ENCODE assay signal across 12 cellular contexts in the genomic region with DNA sequence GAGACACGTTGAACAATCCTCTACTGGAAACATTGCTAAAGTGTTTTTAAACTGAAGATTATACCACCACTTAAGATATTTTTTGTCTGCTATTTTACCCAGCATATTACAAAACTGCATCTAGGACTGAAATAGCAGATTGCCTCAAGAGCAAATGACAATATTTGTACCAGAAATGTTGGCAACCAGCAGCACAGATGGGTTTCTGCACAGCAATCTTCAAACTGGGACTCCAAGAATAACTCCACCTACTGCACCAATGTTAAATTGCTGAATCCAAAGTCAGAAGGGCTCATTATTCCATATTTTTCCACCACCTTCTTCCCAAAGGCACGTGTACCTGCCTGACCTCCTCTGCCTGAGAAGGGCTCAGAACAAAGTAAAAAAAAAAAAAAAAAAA.
A peak's percentile ranks its signal among the peaks of the same experiment; 100 is the strongest.
DNase-seq lines count a peak whose midpoint lies in the region; ATAC-seq and TF ChIP-seq lines count a peak whose summit lies in the region.
"Had no signal": no experiment of that assay in that cellular context is flagged by ENCODE, and none has a peak within 500 bp of the region (broad histone marks: within the 10 kb centered on the region; RNA-seq: fewer than 3 reads in every experiment).

No MANE protein-coding gene starts in this region.

- H3K27me3 ChIP-seq in Loucy (ENCODE audit: insufficient read depth, low read length, poor library complexity, severe bottlenecking) (no peaks in the 10 kb centered on the region), SJCRH30 (no peaks in the 10 kb centered on the region)
- H3K27me3 ChIP-seq: MG63, sigmoid colon had no signal

- no peak for ATAC-seq in GM21367 (IDR thresholded peaks at IDR 0.05; ENCODE audit: unreplicated experiment)

- peaks cover 38% of the 10 kb centered on the region for H3K4me1 ChIP-seq in Loucy (ENCODE audit: insufficient read depth, low read length, poor library complexity, severe bottlenecking)
- H3K4me1 ChIP-seq in SJCRH30 = peaks cover 34% of the 10 kb centered on the region

- H4K20me1 ChIP-seq in Loucy (ENCODE audit: insufficient read depth, low read length, poor library complexity, severe bottlenecking) = no peaks in the 10 kb centered on the region

- H3K36me3 ChIP-seq in Loucy (ENCODE audit: insufficient read depth, low read length) (no peaks in the 10 kb centered on the region), SJCRH30 (peaks cover 38% of the 10 kb centered on the region)
- H3K36me3 ChIP-seq: MG63, sigmoid colon had no signal

- H3F3A ChIP-seq in Loucy (ENCODE audit: low read depth) = peaks cover 5% of the 10 kb centered on the region; the same call in 1 of the 2 replicates

- no peaks in the 10 kb centered on the region for H3K9me2 ChIP-seq in Loucy (replicated peaks; ENCODE audit: low read depth, low read length)

- H3K4me3 ChIP-seq in Loucy (ENCODE audit: low read length, poor library complexity, severe bottlenecking) (no peak overlapping the region), SJCRH30 (no peak overlapping the region)
- H3K4me3 ChIP-seq: MG63, sigmoid colon had no signal

- peak; percentile 59 for DNase-seq in Ammon's horn (ENCODE audit: low spot score)
- DNase-seq in caudate nucleus (lab: John Stamatoyannopoulos, UW) = peak in 6 of 61 donors; percentile 10 to 78 (median 38)
- peak; percentile 38 for DNase-seq in myocyte (ENCODE audit: low read depth)
- DNase-seq in posterior vena cava (ENCODE audit: low spot score) = no peak
- DNase-seq in SJCRH30 = no peak
- no peak for DNase-seq in DMS114 treated with DMSO at 0.1 percent for 48 hours (lab: John Stamatoyannopoulos, UW; ENCODE audit: unreplicated experiment)
- DNase-seq: AML-193, MG63, sigmoid colon had no signal

- H2AFZ ChIP-seq in Loucy (ENCODE audit: low read length) = no peak overlapping the region

- peaks cover 12% of the 10 kb centered on the region; the same call in 1 of the 2 replicates for H3K79me2 ChIP-seq in Loucy (ENCODE audit: insufficient read depth, low read length)

- TF ChIP-seq CTCF in Loucy (conservative IDR thresholded peaks at IDR 0.05; ENCODE audit: low read length) = peak; percentile 22

- H3K27ac ChIP-seq in caudate nucleus (ENCODE audit: low read depth, low read length) = peak overlapping the region; percentile 56
- no peak overlapping the region for H3K27ac ChIP-seq in SJCRH30
- H3K27ac ChIP-seq: RWPE1, sigmoid colon had no signal

- no peak overlapping the region for H3K9ac ChIP-seq in Loucy (ENCODE audit: low read depth, low read length, poor library complexity, severe bottlenecking)

- H3K9me3 ChIP-seq in Loucy (ENCODE audit: insufficient read depth, low read depth, low read length) (peaks cover 10% of the 10 kb centered on the region; the same call in 1 of the 2 replicates), SJCRH30 (replicated peaks) (peaks cover 17% of the 10 kb centered on the region)

- no peak overlapping the region for H3K4me2 ChIP-seq in Loucy (ENCODE audit: low read depth, low read length, poor library complexity, severe bottlenecking)

- intact Hi-C loops in posterior vena cava (cut with DNase I) = no loop called here

Comparison
In these comparisons a context has a peak if more than half of its experiments do, and no peak if none do; other contexts are left out.
1. DNase-seq: peak in Ammon's horn (single experiment) and myocyte (single experiment); none in posterior vena cava (single experiment), SJCRH30 (0 of 2) and DMS114 treated with DMSO at 0.1 percent for 48 hours (single experiment).